Comparison of ENCODE assay signal across 27 cellular contexts in genomic region chr1:18723206-18723605, GRCh38.
DNase-seq lines count a peak whose midpoint lies in the region; ATAC-seq, FAIRE-seq and TF ChIP-seq lines count a peak whose summit lies in the region.
"Had no signal": no experiment of that assay in that cellular context is flagged by ENCODE, and none has a peak within 500 bp of the region (broad histone marks: within the 10 kb centered on the region; RNA-seq: fewer than 3 reads in every experiment).

No MANE protein-coding gene starts in this region.

- peaks cover 71% of the 10 kb centered on the region for H3K27me3 Mint-ChIP-seq in MCF 10A (ENCODE audit: insufficient read depth, unreplicated experiment)
- peaks cover 41% of the 10 kb centered on the region for H3K27me3 Mint-ChIP-seq in endodermal cell (ENCODE audit: insufficient read depth)
- H3K27me3 Mint-ChIP-seq in neural progenitor cell (ENCODE audit: insufficient read depth, low read depth) = peaks cover 27% of the 10 kb centered on the region

- H3F3A ChIP-seq in neural progenitor cell (ENCODE audit: low read depth) = no peaks in the 10 kb centered on the region

- no peaks in the 10 kb centered on the region for H4K20me1 ChIP-seq in neural progenitor cell (ENCODE audit: low read depth)

- H3K9ac ChIP-seq in endodermal cell (ENCODE audit: extremely low read depth, low read length, poor library complexity, severe bottlenecking) = no peak overlapping the region
- no peak overlapping the region for H3K9ac ChIP-seq in neural progenitor cell
- H3K9ac ChIP-seq: SK-N-SH had no signal

- no peak overlapping the region for H3K27ac ChIP-seq in breast epithelium
- peak overlapping the region; percentile 19 for H3K27ac ChIP-seq in endodermal cell (ENCODE audit: low read depth, low read length)
- no peak overlapping the region for H3K27ac ChIP-seq in neural progenitor cell
- no peak overlapping the region for H3K27ac ChIP-seq in small intestine (ENCODE audit: low read depth in 1 of 2, low read length in 1 of 2)
- no peak overlapping the region for H3K27ac ChIP-seq in aorta (ENCODE audit: low read depth in 1 of 2, low read length in 2 of 2)
- H3K27ac ChIP-seq: 22Rv1 had no signal

- H3K9me3 ChIP-seq in breast epithelium = no peaks in the 10 kb centered on the region
- H3K9me3 ChIP-seq in endodermal cell (ENCODE audit: control insufficient read depth, low read length) = no peaks in the 10 kb centered on the region
- no peaks in the 10 kb centered on the region for H3K9me3 ChIP-seq in neural progenitor cell (ENCODE audit: low read depth)
- no peaks in the 10 kb centered on the region for H3K9me3 ChIP-seq in small intestine (ENCODE audit: control insufficient read depth, low read depth)
- H3K9me3 ChIP-seq in aorta (ENCODE audit: control insufficient read depth, low read length) = no peaks in the 10 kb centered on the region
- H3K9me3 ChIP-seq: SK-N-SH had no signal

- no peaks in the 10 kb centered on the region for H3K79me2 ChIP-seq in neural progenitor cell (ENCODE audit: low read depth)

- no peaks in the 10 kb centered on the region for H3K9me3 Mint-ChIP-seq in MCF 10A (ENCODE audit: unreplicated experiment)
- no peaks in the 10 kb centered on the region for H3K9me3 Mint-ChIP-seq in endodermal cell
- H3K9me3 Mint-ChIP-seq in neural progenitor cell = no peaks in the 10 kb centered on the region
- H3K9me3 Mint-ChIP-seq: CD8-positive, alpha-beta T cell had no signal

- 91 to 94% methylated on average over 7 to 9 of the region's 9 CpGs for WGBS in endodermal cell (ENCODE audit: insufficient coverage in 1 of 2, insufficient read length in 1 of 2), 2 experiments
- WGBS in small intestine, 3 donors = 65 to 72% (median 70%) methylated on average over 9 of the region's 9 CpGs
- 74 to 82% methylated on average over 9 of the region's 9 CpGs for WGBS in aorta, 2 donors

- H3K36me3 ChIP-seq in breast epithelium (no peaks in the 10 kb centered on the region), endodermal cell (ENCODE audit: control insufficient read depth, insufficient read depth, low read length) (no peaks in the 10 kb centered on the region), neural progenitor cell (no peaks in the 10 kb centered on the region), small intestine (ENCODE audit: control insufficient read depth in 2 of 2, insufficient read depth in 2 of 2, low read length in 2 of 2) (no peaks in the 10 kb centered on the region), aorta (ENCODE audit: control insufficient read depth in 1 of 2, insufficient read depth in 2 of 2, low read length in 1 of 2) (no peaks in the 10 kb centered on the region)

- POLR2A ChIA-PET in MCF 10A (lab: Yijun Ruan, JAX) = no interaction called here

- H3K4me1 Mint-ChIP-seq in MCF 10A (ENCODE audit: insufficient read depth, unreplicated experiment) (no peaks in the 10 kb centered on the region), endodermal cell (peaks cover 59% of the 10 kb centered on the region), neural progenitor cell (peaks cover 49% of the 10 kb centered on the region)

- FAIRE-seq in small intestine (lab: Jason Lieb, UNC) = no peak
- FAIRE-seq: GM12878, H1 had no signal

- H3K27ac Mint-ChIP-seq in MCF 10A (ENCODE audit: low read depth, unreplicated experiment) (no peak overlapping the region), endodermal cell (no peak overlapping the region), neural progenitor cell (peak overlapping the region; percentile 47)
- H3K27ac Mint-ChIP-seq: CD8-positive, alpha-beta T cell had no signal

- CTCF ChIA-PET in MCF 10A (lab: Yijun Ruan, JAX) = interaction anchor here (1.4 kb wide), 1 partner anchor 40 kb away, joined by 5 read pairs; no protein-coding TSS in a partner anchor

- intact Hi-C loops in MCF 10A (cut with micrococcal nuclease) = no loop called here
- intact Hi-C loops in breast epithelium (cut with DNase I; ENCODE audit: low total_unique reads) = loop anchor here (5.0 kb wide), 1 partner anchor 119 kb away; no protein-coding TSS in a partner anchor
- intact Hi-C loops in aorta (cut with DNase I) = no loop called here

- H3K4me1 ChIP-seq in breast epithelium (no peaks in the 10 kb centered on the region), endodermal cell (ENCODE audit: control insufficient read depth, insufficient read depth, low read length) (peaks cover 25% of the 10 kb centered on the region), neural progenitor cell (peaks cover 57% of the 10 kb centered on the region), small intestine (ENCODE audit: control insufficient read depth in 2 of 2, insufficient read depth in 1 of 2, low read depth in 1 of 2, low read length in 1 of 2) (no peaks in the 10 kb centered on the region), aorta (ENCODE audit: control insufficient read depth in 1 of 2, insufficient read depth in 2 of 2, low read length in 2 of 2) (no peaks in the 10 kb centered on the region)

- TF ChIP-seq CTCF in MCF 10A (IDR thresholded peaks at IDR 0.05; ENCODE audit: unreplicated experiment) (no peak), breast epithelium (IDR thresholded peaks at IDR 0.05) (no peak), endodermal cell (conservative IDR thresholded peaks at IDR 0.05) (no peak), neural progenitor cell (IDR thresholded peaks at IDR 0.05) (no peak)

- ATAC-seq in aorta (ENCODE audit: low FRiP score) = no peak
- ATAC-seq: CD8-positive, alpha-beta T cell; GM12878; HCT116; Panc1 had no signal

- BruUV-seq in MCF 10A (replicated peaks; lab: Mats Ljungman, UMichigan) = no TSS peak

- DNase-seq in MCF 10A (ENCODE audit: unreplicated experiment) (peak; percentile 18), breast epithelium (ENCODE audit: low spot score in 2 of 2) (no peak), endodermal cell (no peak), neural progenitor cell (ENCODE audit: low spot score) (no peak), small intestine (no peak), aorta (no peak)
- no peak for DNase-seq in activated CD8-positive, alpha-beta memory T cell treated with anti-CD3 and anti-CD28 coated beads, Interleukin-2, amount 50 U/mL, for 4 hours
- DNase-seq: ACHN; CD8-positive, alpha-beta T cell; DMS 273 treated with DMSO at 0.1 percent for 48 hours; DMS79; EL; GDM1; IMR-90; KG1; NCI-H1048; NCI-H1694 treated with DMSO at 0.1 percent for 48 hours; NCI-H2081; NCI-H226; NCI-H510A; SIG-M5 had no signal

- no peak overlapping the region for H3K4me2 ChIP-seq in neural progenitor cell
- H3K4me2 ChIP-seq: SK-N-SH had no signal

- H3K4me3 ChIP-seq in breast epithelium (no peak overlapping the region), endodermal cell (ENCODE audit: low read length) (no peak overlapping the region), neural progenitor cell (no peak overlapping the region), small intestine (ENCODE audit: low read depth in 1 of 2, low read length in 2 of 2) (no peak overlapping the region), aorta (ENCODE audit: low read length in 2 of 2) (no peak overlapping the region)
- H3K4me3 ChIP-seq: GM12878 had no signal

- H3K27me3 ChIP-seq in breast epithelium (peaks cover 0 to 92% of the 10 kb centered on the region in 2 donors), endodermal cell (ENCODE audit: control insufficient read depth, insufficient read depth, low read length, poor library complexity, severe bottlenecking) (peaks cover 25% of the 10 kb centered on the region), neural progenitor cell (peaks cover 52% of the 10 kb centered on the region), small intestine (ENCODE audit: control insufficient read depth in 2 of 2, insufficient read depth in 2 of 2, low read length in 2 of 2) (peaks cover 0 to 23% of the 10 kb centered on the region in 2 donors), aorta (ENCODE audit: control insufficient read depth in 1 of 2, insufficient read depth in 2 of 2, low read length in 1 of 2) (no peaks in the 10 kb centered on the region)

- no peak for TF ChIP-seq POLR2A in breast epithelium (IDR thresholded peaks at IDR 0.05)

- H3K36me3 Mint-ChIP-seq in MCF 10A (ENCODE audit: insufficient read depth, unreplicated experiment) (no peaks in the 10 kb centered on the region), endodermal cell (ENCODE audit: low read depth) (no peaks in the 10 kb centered on the region), neural progenitor cell (peaks cover 4% of the 10 kb centered on the region)
- H3K36me3 Mint-ChIP-seq: CD8-positive, alpha-beta T cell had no signal

- H2AFZ ChIP-seq in neural progenitor cell (replicated peaks) = no peak overlapping the region

- H3K4me3 Mint-ChIP-seq in MCF 10A (ENCODE audit: unreplicated experiment) (no peak overlapping the region), endodermal cell (peak overlapping the region; percentile 15), neural progenitor cell (no peak overlapping the region)
- H3K4me3 Mint-ChIP-seq: CD8-positive, alpha-beta T cell had no signal
